ENCODE assay signal across 8 cellular contexts in the genomic region with DNA sequence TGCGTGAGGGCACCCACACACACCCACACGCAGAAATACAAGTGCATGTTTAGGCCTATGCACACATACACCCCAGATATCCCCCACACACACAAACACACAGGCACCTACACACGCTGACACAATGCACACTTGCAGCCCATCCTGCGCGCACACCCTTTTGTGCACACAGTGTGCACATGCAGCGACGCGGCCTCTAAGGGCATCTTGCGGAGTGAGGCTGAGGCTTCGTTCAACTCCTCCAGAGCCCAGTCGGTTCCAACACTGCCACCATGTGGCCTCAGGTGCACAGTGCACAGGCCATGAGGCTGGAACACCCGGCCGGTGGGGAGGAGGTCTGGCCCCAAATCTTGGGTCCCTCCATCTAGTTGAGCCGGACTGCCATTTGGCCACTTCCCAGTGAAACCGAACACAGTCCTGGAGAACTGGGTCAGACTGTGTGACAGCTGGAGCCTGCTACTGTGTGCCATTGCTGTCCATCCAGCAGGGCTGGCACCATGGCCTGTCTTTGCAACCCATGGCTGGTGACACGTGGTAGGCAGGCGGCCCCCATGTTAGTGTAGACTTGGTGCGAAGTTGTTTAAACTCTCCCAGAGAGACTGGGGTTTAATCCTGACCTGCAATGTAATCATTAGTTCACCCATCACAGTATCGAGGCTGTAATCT.
DNase-seq lines count a peak whose midpoint lies in the region; ATAC-seq, FAIRE-seq and TF ChIP-seq lines count a peak whose summit lies in the region.

No MANE protein-coding gene starts in this region.

- peak; percentile 75 for ATAC-seq in GM21529 (IDR thresholded peaks at IDR 0.05; ENCODE audit: unreplicated experiment)
- no peak for ATAC-seq in GM19467 (IDR thresholded peaks at IDR 0.05; ENCODE audit: unreplicated experiment)

- H3K27ac ChIP-seq in small intestine (ENCODE audit: low read depth in 1 of 2, low read length in 1 of 2): no peak overlapping the region

- in situ Hi-C loops in astrocyte of the cerebellum (cut with HindIII; ENCODE audit: low sequenced_read_pairs): no loop called here

- H3K36me3 ChIP-seq in small intestine (ENCODE audit: control insufficient read depth in 2 of 2, insufficient read depth in 2 of 2, low read length in 2 of 2): no peaks in the 10 kb centered on the region

- H3K4me3 ChIP-seq in astrocyte of the cerebellum (ENCODE audit: low read depth, low read length): no peak overlapping the region
- H3K4me3 ChIP-seq in small intestine (ENCODE audit: low read depth in 1 of 2, low read length in 2 of 2): no peak overlapping the region

- 21 to 32% (median 26%) methylated on average over 19 of the region's 19 CpGs for WGBS in small intestine, 3 donors

- H3K27me3 ChIP-seq in small intestine (ENCODE audit: control insufficient read depth in 2 of 2, insufficient read depth in 2 of 2, low read length in 2 of 2): peaks cover 0 to 2% of the 10 kb centered on the region in 2 donors

- TF ChIP-seq CTCF in astrocyte of the cerebellum (IDR thresholded peaks at IDR 0.05; ENCODE audit: low read depth, low read length, missing control alignments): peak; percentile 98

- no peak for FAIRE-seq in small intestine (lab: Jason Lieb, UNC)

- no peaks in the 10 kb centered on the region for H3K9me3 ChIP-seq in small intestine (ENCODE audit: control insufficient read depth, low read depth)

- DNase-seq in CD1c-positive myeloid dendritic cell (ENCODE audit: extremely low spot score) (peak; percentile 71), NCI-H1092 treated with DMSO at 0.1 percent for 48 hours (lab: John Stamatoyannopoulos, UW) (peak; percentile 53), T-helper 2 cell (peak in 4 of 5 experiments; percentile 7 to 69 (median 48)), astrocyte of the cerebellum (ENCODE audit: low read depth) (peak; percentile 26), hypothalamus (lab: John Stamatoyannopoulos, UW) (peak in 49 of 51 donors; percentile 9 to 83 (median 57)), small intestine (peak; percentile 68)

- H3K4me1 ChIP-seq in small intestine (ENCODE audit: control insufficient read depth in 2 of 2, insufficient read depth in 1 of 2, low read depth in 1 of 2, low read length in 1 of 2): no peaks in the 10 kb centered on the region
